In genomic region chrX:50967734-50968133, GRCh38 we compare ENCODE assay signal across 16 cellular contexts. TPM values are rescaled to one million over a fixed set of nuclear protein-coding genes. Genes with fewer than 3 reads are reported as not detected.
DNase-seq lines count a peak whose midpoint lies in the region; FAIRE-seq and TF ChIP-seq lines count a peak whose summit lies in the region.
"Had no signal": no experiment of that assay in that cellular context is flagged by ENCODE, and none has a peak within 500 bp of the region (broad histone marks: within the 10 kb centered on the region; RNA-seq: fewer than 3 reads in every experiment).

No MANE protein-coding gene starts in this region.

- H3K27me3 ChIP-seq in astrocyte (ENCODE audit: insufficient read depth, low read length) (no peaks in the 10 kb centered on the region), smooth muscle cell (ENCODE audit: low read depth) (no peaks in the 10 kb centered on the region)

- H3K4me2 ChIP-seq in astrocyte (ENCODE audit: low read length): no peak overlapping the region
- peak overlapping the region; percentile 18 for H3K4me2 ChIP-seq in smooth muscle cell
- H3K4me2 ChIP-seq: BLaER1 had no signal

- H3K36me3 Mint-ChIP-seq in astrocyte (ENCODE audit: low read depth, unreplicated experiment) (no peaks in the 10 kb centered on the region), Calu3 (ENCODE audit: insufficient read depth, unreplicated experiment) (peaks cover 5% of the 10 kb centered on the region)
- H3K36me3 Mint-ChIP-seq: CD8-positive, alpha-beta memory T cell had no signal

- no peak overlapping the region for H3K27ac Mint-ChIP-seq in astrocyte (ENCODE audit: unreplicated experiment)
- H3K27ac Mint-ChIP-seq in Calu3 (ENCODE audit: unreplicated experiment): no peak overlapping the region
- H3K27ac Mint-ChIP-seq: CD8-positive, alpha-beta memory T cell had no signal

- H3K36me3 ChIP-seq in astrocyte (ENCODE audit: insufficient read depth, low read length) (no peaks in the 10 kb centered on the region), smooth muscle cell (ENCODE audit: low read depth) (no peaks in the 10 kb centered on the region)
- H3K36me3 ChIP-seq: BLaER1, HAP-1 had no signal

- H3K9ac ChIP-seq in astrocyte (ENCODE audit: low read length): no peak overlapping the region
- no peak overlapping the region for H3K9ac ChIP-seq in smooth muscle cell (ENCODE audit: low read depth)
- H3K9ac ChIP-seq: BLaER1 had no signal

- H3K27me3 Mint-ChIP-seq in astrocyte (ENCODE audit: low read depth, unreplicated experiment) (no peaks in the 10 kb centered on the region), Calu3 (ENCODE audit: unreplicated experiment) (no peaks in the 10 kb centered on the region)

- intact Hi-C loops in Calu3 (cut with micrococcal nuclease; ENCODE audit: unreplicated experiment): no loop called here

- peak; percentile 90 for FAIRE-seq in astrocyte (lab: Jason Lieb, UNC)

- no peak overlapping the region for H3K27ac ChIP-seq in astrocyte (ENCODE audit: low read depth, low read length)
- H3K27ac ChIP-seq in smooth muscle cell (ENCODE audit: low read depth): no peak overlapping the region
- H3K27ac ChIP-seq in coronary artery: no peak overlapping the region
- H3K27ac ChIP-seq: BLaER1 had no signal

- H3K4me3 ChIP-seq in astrocyte (ENCODE audit: insufficient read depth, low read depth, low read length) (no peak overlapping the region), smooth muscle cell (no peak overlapping the region), coronary artery (no peak overlapping the region)
- H3K4me3 ChIP-seq: BLaER1, HAP-1 had no signal

- H2AFZ ChIP-seq in astrocyte (ENCODE audit: low read depth, low read length): no peak overlapping the region
- H2AFZ ChIP-seq in smooth muscle cell (ENCODE audit: low read depth): no peak overlapping the region

- no peaks in the 10 kb centered on the region for H3K4me1 ChIP-seq in astrocyte (ENCODE audit: insufficient read depth, low read length)
- no peaks in the 10 kb centered on the region for H3K4me1 ChIP-seq in smooth muscle cell (ENCODE audit: low read depth)
- H3K4me1 ChIP-seq: BLaER1 had no signal

- no TSS peak for BruUV-seq in Calu3 (replicated peaks; lab: Mats Ljungman, UMichigan)

- 39% methylated on average over 6 of the region's 6 CpGs for WGBS in smooth muscle cell (ENCODE audit: low lambda C conversion rate)

- no peak for TF ChIP-seq CTCF in astrocyte (IDR thresholded peaks at IDR 0.05; ENCODE audit: insufficient read depth, low read depth, low read length)
- no peak for TF ChIP-seq CTCF in smooth muscle cell (IDR thresholded peaks at IDR 0.05; ENCODE audit: borderline replicate concordance, insufficient read depth, poor library complexity, severe bottlenecking)
- TF ChIP-seq CTCF in coronary artery (IDR thresholded peaks at IDR 0.05): no peak
- no peak for TF ChIP-seq CTCF in Calu3 (IDR thresholded peaks at IDR 0.05; ENCODE audit: unreplicated experiment)

- H4K20me1 ChIP-seq in astrocyte (ENCODE audit: insufficient read depth, low read length): no peaks in the 10 kb centered on the region
- no peaks in the 10 kb centered on the region for H4K20me1 ChIP-seq in smooth muscle cell (ENCODE audit: low read depth)
- H4K20me1 ChIP-seq: BLaER1 had no signal

- H3K9me3 Mint-ChIP-seq in astrocyte (ENCODE audit: unreplicated experiment): no peaks in the 10 kb centered on the region
- no peaks in the 10 kb centered on the region for H3K9me3 Mint-ChIP-seq in Calu3 (ENCODE audit: low read depth, unreplicated experiment)
- H3K9me3 Mint-ChIP-seq: CD8-positive, alpha-beta memory T cell had no signal

- CTCF ChIA-PET in Calu3 (lab: Charles Lee): no interaction called here

- no peaks in the 10 kb centered on the region for H3K9me3 ChIP-seq in astrocyte (ENCODE audit: insufficient read depth, low read depth, low read length)
- H3K9me3 ChIP-seq in smooth muscle cell (replicated peaks; ENCODE audit: low read depth): no peaks in the 10 kb centered on the region
- H3K9me3 ChIP-seq: BLaER1, HAP-1 had no signal

- H3F3A ChIP-seq in smooth muscle cell (ENCODE audit: low read depth): no peaks in the 10 kb centered on the region

- peak; percentile 2 for DNase-seq in M059J (ENCODE audit: low read depth)
- no peak for DNase-seq in astrocyte (ENCODE audit: low read depth)
- DNase-seq in glomerular visceral epithelial cell (ENCODE audit: extremely low spot score): peak; percentile 38
- no peak for DNase-seq in smooth muscle cell (lab: John Stamatoyannopoulos, UW; ENCODE audit: unreplicated experiment)
- no peak for DNase-seq in coronary artery (ENCODE audit: low spot score)
- DNase-seq in DMS79 (lab: John Stamatoyannopoulos, UW): no peak
- no peak for DNase-seq in Calu3
- DNase-seq: CD8-positive, alpha-beta memory T cell; EL; NCI-H1930; NCI-H2171 treated with DMSO at 0.1 percent for 48 hours; NCI-H510A treated with DMSO at 0.1 percent for 48 hours had no signal

- H3K4me3 Mint-ChIP-seq in astrocyte (ENCODE audit: unreplicated experiment) (no peak overlapping the region), Calu3 (ENCODE audit: low read depth, unreplicated experiment) (no peak overlapping the region)
- H3K4me3 Mint-ChIP-seq: CD8-positive, alpha-beta memory T cell had no signal

- H3K4me1 Mint-ChIP-seq in astrocyte (ENCODE audit: low read depth, unreplicated experiment) (peaks cover 5% of the 10 kb centered on the region), Calu3 (ENCODE audit: low read depth, unreplicated experiment) (no peaks in the 10 kb centered on the region)
- H3K4me1 Mint-ChIP-seq: CD8-positive, alpha-beta memory T cell had no signal

- H3K79me2 ChIP-seq in astrocyte (ENCODE audit: insufficient read depth, low read length) (no peaks in the 10 kb centered on the region), smooth muscle cell (ENCODE audit: low read depth) (no peaks in the 10 kb centered on the region)

RNA-seq across cellular contexts. Expression of gene BMP15, which starts 57.2 kb away (rescaled TPM):
- not detected in 2 replicates for total RNA-seq in M059J (2014; rRNA removed; shearing (Covaris generic))
- total RNA-seq in astrocyte (not detected in 2 replicates), smooth muscle cell (not detected in 2 replicates), Calu3 (2022) (not detected in 2 replicates)
- not detected in 2 replicates for polyA plus RNA-seq in smooth muscle cell
- total RNA-seq: CD8-positive, alpha-beta memory T cell; RPMI7951 had no signal
- polyA plus RNA-seq: AG04450; CD8-positive, alpha-beta memory T cell had no signal

Comparison
In these comparisons a context has a peak if more than half of its experiments do, and no peak if none do; other contexts are left out.
1. DNase-seq: peak in M059J (single experiment) and glomerular visceral epithelial cell (single experiment); none in astrocyte (single experiment), smooth muscle cell (single experiment), coronary artery (single experiment), DMS79 (single experiment) and Calu3 (single experiment).